ENCODE assay signal across 8 cellular contexts in the genomic region with DNA sequence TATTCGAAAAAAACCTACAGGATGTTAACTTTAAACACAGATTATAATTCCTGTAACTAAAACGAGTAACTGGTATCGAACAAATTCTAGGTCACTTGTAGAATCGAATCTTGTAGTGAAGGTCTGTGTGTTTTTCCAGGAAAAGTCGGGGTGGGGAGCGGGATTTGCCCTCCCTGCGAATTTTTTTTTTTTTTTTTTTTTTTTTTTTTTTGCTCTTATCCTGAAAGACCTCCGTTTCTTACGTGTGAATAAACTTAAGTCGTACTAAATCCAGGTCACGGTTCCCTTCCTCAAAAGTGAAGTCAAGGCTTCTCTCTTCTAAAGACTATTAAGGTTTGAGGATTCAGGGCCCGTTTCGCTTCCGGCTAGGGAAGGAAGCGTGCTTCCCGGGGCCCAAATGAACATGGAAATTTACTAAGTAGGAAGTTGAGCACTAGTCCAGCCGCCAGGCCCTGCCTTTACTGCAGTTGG. TPM values are rescaled to one million over a fixed set of nuclear protein-coding genes. Genes with fewer than 3 reads are reported as not detected.
A peak's percentile ranks its signal among the peaks of the same experiment; 100 is the strongest.
DNase-seq lines count a peak whose midpoint lies in the region; ATAC-seq and TF ChIP-seq lines count a peak whose summit lies in the region.

No MANE protein-coding gene starts in this region.

- H3K27me3 ChIP-seq in WERI-Rb-1 (ENCODE audit: insufficient read depth, low read depth, severe bottlenecking) (no peaks in the 10 kb centered on the region), right cardiac atrium (ENCODE audit: control insufficient read depth, insufficient read depth) (no peaks in the 10 kb centered on the region), skeletal muscle tissue (ENCODE audit: control insufficient read depth in 3 of 3, insufficient read depth in 3 of 3, low read length in 3 of 3) (no peaks in the 10 kb centered on the region)

- CTCF ChIA-PET in AG04449 (lab: Yijun Ruan, JAX), result interaction anchor here (1.2 to 2.3 kb wide), 3 partner anchors 99 to 554 kb away, joined by 3 to 13 read pairs (median 3); no protein-coding TSS in a partner anchor

- POLR2A ChIA-PET in AG04449 (lab: Yijun Ruan, JAX), result no interaction called here

- H3K9me3 ChIP-seq in WERI-Rb-1 (ENCODE audit: severe bottlenecking) (no peaks in the 10 kb centered on the region), right cardiac atrium (ENCODE audit: control insufficient read depth, low read length) (no peaks in the 10 kb centered on the region), skeletal muscle tissue (ENCODE audit: control insufficient read depth in 3 of 3, low read length in 3 of 3) (no peaks in the 10 kb centered on the region)

- no peaks in the 10 kb centered on the region for H3K4me1 ChIP-seq in right cardiac atrium (ENCODE audit: control insufficient read depth, insufficient read depth, low read length)
- peaks cover 7 to 20% (median 16%) of the 10 kb centered on the region in 3 donors for H3K4me1 ChIP-seq in skeletal muscle tissue (ENCODE audit: control insufficient read depth in 3 of 3, insufficient read depth in 3 of 3, low read length in 3 of 3)

- ATAC-seq in right cardiac atrium (no peak), HG02571 (IDR thresholded peaks at IDR 0.05; ENCODE audit: unreplicated experiment) (no peak), HG03521 (IDR thresholded peaks at IDR 0.05; ENCODE audit: unreplicated experiment) (no peak)

- peak overlapping the region; percentile 81 to 95 (median 82) for H3K9ac ChIP-seq in skeletal muscle tissue (ENCODE audit: low read depth in 1 of 3, low read length in 3 of 3)

- TF ChIP-seq CTCF in AG04449 (IDR thresholded peaks at IDR 0.05; ENCODE audit: insufficient read depth, low read length, missing control alignments), result no peak
- no peak for TF ChIP-seq CTCF in HFF-Myc (IDR thresholded peaks at IDR 0.05; ENCODE audit: low read depth, low read length, missing control alignments)
- TF ChIP-seq CTCF in WERI-Rb-1 (IDR thresholded peaks at IDR 0.05; ENCODE audit: low read depth, low read length), result no peak

- H3K4me3 ChIP-seq in AG04449 (ENCODE audit: low read depth, low read length) (peak overlapping the region; percentile 76), HFF-Myc (replicated peaks; ENCODE audit: low read depth, low read length) (peak overlapping the region; percentile 70), WERI-Rb-1 (ENCODE audit: low read depth, low read length) (peak overlapping the region; percentile 90), right cardiac atrium (ENCODE audit: low read length) (peak overlapping the region; percentile 97), skeletal muscle tissue (ENCODE audit: low read length in 3 of 3) (peak overlapping the region; percentile 75 to 86 (median 77))

- intact Hi-C loops in right cardiac atrium (cut with DNase I), result loop anchor here in 1 of 4 donors (10.0 kb wide), 1 partner anchor 87 kb away; no protein-coding TSS in a partner anchor

- under 1% methylated on average over 17 of the region's 17 CpGs for WGBS in right cardiac atrium

- H3K36me3 ChIP-seq in WERI-Rb-1, result peaks cover 3% of the 10 kb centered on the region; the same call in 1 of the 2 replicates
- no peaks in the 10 kb centered on the region for H3K36me3 ChIP-seq in skeletal muscle tissue (ENCODE audit: control insufficient read depth in 3 of 3, insufficient read depth in 3 of 3, low read length in 3 of 3)

- DNase-seq in AG04449 (ENCODE audit: low read depth, low spot score), result peak; percentile 1
- no peak for DNase-seq in HFF-Myc (ENCODE audit: extremely low read depth, low read depth)
- DNase-seq in WERI-Rb-1, result no peak
- no peak for DNase-seq in right cardiac atrium
- DNase-seq in DMS153 treated with DMSO at 0.1 percent for 48 hours (lab: John Stamatoyannopoulos, UW; ENCODE audit: unreplicated experiment), result no peak

- H3K27ac ChIP-seq in WERI-Rb-1 (peak overlapping the region; percentile 100), right cardiac atrium (ENCODE audit: low read length) (peak overlapping the region; percentile 100), skeletal muscle tissue (ENCODE audit: low read depth, low read length) (peak overlapping the region; percentile 94)

RNA-seq across cellular contexts. Expression of a gene that starts 0.8 kb away (rescaled TPM):
- total RNA-seq in right cardiac atrium (10 to 100 TPM; 36.8 to 44.3 (median 41.0) TPM), skeletal muscle tissue (69.4 TPM)
- 9.0 TPM for polyA plus RNA-seq in right cardiac atrium
